Comparison of ENCODE assay signal across 35 cellular contexts in genomic region chr5:3811116-3811515, GRCh38.
"Had no signal": no experiment of that assay in that cellular context is flagged by ENCODE, and none has a peak within 500 bp of the region (broad histone marks: within the 10 kb centered on the region; RNA-seq: fewer than 3 reads in every experiment).

No MANE protein-coding gene starts in this region.

- H3K9ac ChIP-seq: KMS-11 had no signal

- DNase-seq: Karpas-422, Kasumi-1, KG1, MG63, MM.1S, MV-4-11, NCI-H1048, NCI-H1092, NCI-H1092 treated with DMSO at 0.1 percent for 48 hours, NCI-H1105, NCI-H1105 treated with DMSO at 0.1 percent for 48 hours, NCI-H1417, NCI-H1417 treated with DMSO at 0.1 percent for 48 hours, NCI-H1436, NCI-H1436 treated with DMSO at 0.1 percent for 48 hours, NCI-H146, NCI-H1694, NCI-H1694 treated with DMSO at 0.1 percent for 48 hours, NCI-H187, NCI-H187 treated with DMSO at 0.1 percent for 48 hours, NCI-H1930, NCI-H2029, NCI-H2029 treated with DMSO at 0.1 percent for 48 hours, NCI-H2081, NCI-H2081 treated with DMSO at 0.1 percent for 48 hours, NCI-H2107, NCI-H2171, NCI-H2171 treated with DMSO at 0.1 percent for 48 hours, NCI-H2227 treated with DMSO at 0.1 percent for 48 hours, NCI-H226, NCI-H345, NCI-H446, NCI-H446 treated with DMSO at 0.1 percent for 48 hours, NCI-H510A had no signal

- H3K27ac ChIP-seq: KMS-11 had no signal

- H3K4me3 ChIP-seq: MG63 had no signal

- H3K9me3 ChIP-seq: MG63 had no signal

- H3K4me2 ChIP-seq: KMS-11 had no signal

- H3K36me3 ChIP-seq: MG63 had no signal
